18 cellular contexts compared by ENCODE assay signal in the genomic region with DNA sequence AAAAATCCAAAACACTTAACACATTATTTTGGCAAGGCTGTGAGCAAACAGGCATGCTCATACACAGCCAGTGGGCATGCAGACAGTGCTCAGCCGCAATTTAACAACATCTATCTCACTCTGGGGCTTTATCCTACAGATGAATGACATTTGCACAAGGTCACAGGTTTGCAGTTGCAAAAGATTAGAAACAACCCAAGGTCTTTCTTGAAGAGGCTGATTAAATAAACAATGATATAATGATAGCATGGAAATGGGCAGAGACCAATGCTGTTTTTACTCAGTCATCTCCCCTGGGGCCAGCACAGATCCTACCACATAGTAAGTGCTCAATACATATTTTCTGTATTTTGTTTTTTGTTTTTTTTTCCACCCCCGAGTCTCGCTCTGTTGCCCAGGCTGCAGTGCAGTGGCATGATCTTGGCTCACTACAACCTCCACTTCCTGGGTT. TPM values are rescaled to one million over a fixed set of nuclear protein-coding genes. Genes with fewer than 3 reads are reported as not detected.
DNase-seq lines count a peak whose midpoint lies in the region; ATAC-seq, FAIRE-seq and TF ChIP-seq lines count a peak whose summit lies in the region.
"Had no signal": no experiment of that assay in that cellular context is flagged by ENCODE, and none has a peak within 500 bp of the region (broad histone marks: within the 10 kb centered on the region; RNA-seq: fewer than 3 reads in every experiment).

No MANE protein-coding gene starts in this region.

- H3K27ac ChIP-seq in heart left ventricle, result peak overlapping the region; percentile 67 to 100 (median 88)
- H3K27ac ChIP-seq in kidney (ENCODE audit: low read depth in 2 of 2, low read length in 2 of 2), result peak overlapping the region; percentile 5 to 83
- H3K27ac ChIP-seq in tibial artery, result peak overlapping the region; percentile 32 to 37
- H3K27ac ChIP-seq: 22Rv1, WERI-Rb-1 had no signal

- H3K4me3 ChIP-seq in heart left ventricle (no peak overlapping the region), kidney (ENCODE audit: low read length in 2 of 2) (no peak overlapping the region), tibial artery (no peak overlapping the region)

- in situ Hi-C loops in SK-MEL-5 (cut with HindIII; ENCODE audit: low pct_unique_long_range_greater_than_20kb, low sequenced_read_pairs), result no loop called here

- H3K4me1 ChIP-seq in heart left ventricle (peaks cover 7 to 62% (median 43%) of the 10 kb centered on the region in 12 donors), kidney (ENCODE audit: control insufficient read depth in 1 of 2, insufficient read depth in 1 of 2, low read depth in 1 of 2, low read length in 2 of 2) (peaks cover 14% of the 10 kb centered on the region in 2 donors), tibial artery (peaks cover 0 to 51% (median 22%) of the 10 kb centered on the region in 4 donors)

- 72 to 84% (median 79%) methylated on average over 3 of the region's 3 CpGs for WGBS in heart left ventricle, 4 donors

- ATAC-seq in heart left ventricle (no peak), Right ventricle myocardium inferior (no peak), GM18858 (IDR thresholded peaks at IDR 0.05; ENCODE audit: unreplicated experiment) (no peak)

- DNase-seq in heart left ventricle (peak in 1 of 5 donors; percentile 14), Right ventricle myocardium inferior (ENCODE audit: missing footprints) (no peak), SK-MEL-5 (ENCODE audit: low read depth, low spot score) (peak; percentile 54), kidney (no peak), tibial artery (no peak), NCI-H2081 (lab: John Stamatoyannopoulos, UW) (no peak), activated gamma-delta T cell (lab: John Stamatoyannopoulos, UW) (no peak)
- DNase-seq: activated CD4-positive, alpha-beta memory T cell treated with anti-CD3 and anti-CD28 coated beads, Interleukin-2, amount 10 ng/mL, durations not matched to agents 7 days and 5 days; activated naive CD4-positive, alpha-beta T cell treated with anti-CD3 and anti-CD28 coated beads, Interleukin-2, amount 10 ng/mL, durations not matched to agents 7 days and 5 days; activated T-cell treated with anti-CD3 and anti-CD28 coated beads, Interleukin-2, amount 50 U/mL, for 24 hours; C1 segment of cervical spinal cord; endodermal cell; GF-D8; stimulated activated CD4-positive, alpha-beta T cell treated with anti-CD3 and anti-CD28 coated beads, Interleukin-2, amount 100 ng/mL, for 24 hours; T-helper 2 cell; WERI-Rb-1 had no signal

- intact Hi-C loops in heart left ventricle (cut with DNase I) (loop anchor here in 2 of 10 donors (10.0 kb wide), 1 partner anchor 47 kb away; no protein-coding TSS in a partner anchor), Right ventricle myocardium inferior (cut with DNase I) (no loop called here), kidney (cut with DNase I) (no loop called here), tibial artery (cut with DNase I; ENCODE audit: low total_unique reads) (no loop called here)

- H3K36me3 ChIP-seq in heart left ventricle (peaks cover 0 to 11% (median 3%) of the 10 kb centered on the region in 9 donors), kidney (ENCODE audit: control insufficient read depth in 1 of 2, insufficient read depth in 2 of 2, low read length in 2 of 2) (no peaks in the 10 kb centered on the region), tibial artery (peaks cover 0 to 9% (median 0%) of the 10 kb centered on the region in 3 donors)
- H3K36me3 ChIP-seq: WERI-Rb-1 had no signal

- H3K27me3 ChIP-seq in heart left ventricle (no peaks in the 10 kb centered on the region), tibial artery (no peaks in the 10 kb centered on the region)

- no peak for FAIRE-seq in kidney (lab: Jason Lieb, UNC)

- TF ChIP-seq CTCF in heart left ventricle (IDR thresholded peaks at IDR 0.05) (no peak), kidney (IDR thresholded peaks at IDR 0.05; ENCODE audit: borderline replicate concordance, extremely low read depth, insufficient read depth) (no peak), tibial artery (IDR thresholded peaks at IDR 0.05) (no peak)

- H3K9me3 ChIP-seq in heart left ventricle (peaks cover 0 to 24% (median 5%) of the 10 kb centered on the region in 12 donors), kidney (ENCODE audit: control insufficient read depth in 1 of 2, low read length in 2 of 2) (no peaks in the 10 kb centered on the region), tibial artery (peaks cover 0 to 6% (median 0%) of the 10 kb centered on the region in 3 donors)

- no peak for TF ChIP-seq POLR2A in heart left ventricle (IDR thresholded peaks at IDR 0.05)

- no peak overlapping the region for H3K9ac ChIP-seq in kidney (ENCODE audit: low read length in 2 of 2)

RNA-seq across cellular contexts. Expression of a gene that starts 9.4 kb away (rescaled TPM):
- total RNA-seq in heart left ventricle, result 100 to 1,000 TPM in 2 of 9 donors, 10 to 100 TPM in 7; 30.7 to 127 (median 63.4) TPM
- polyA plus RNA-seq in heart left ventricle, result 100 to 1,000 TPM in 1 of 2 donors, 10 to 100 TPM in 1; 91.7 to 230 TPM
- 81.2 TPM for total RNA-seq in Right ventricle myocardium inferior
- total RNA-seq in SK-MEL-5 (2014; rRNA removed; shearing (Covaris generic)), result 0.16 TPM in 1 of 2 replicates, not detected in the other
- polyA plus RNA-seq in SK-MEL-5 (2015; cell fraction: cytosol; rRNA removed), result 0.94 and 1.6 TPM in 2 replicates
- polyA plus RNA-seq in SK-MEL-5 (2015; cell fraction: nucleus; rRNA removed), result 1.1 TPM in 1 of 2 replicates, not detected in the other
- total RNA-seq in kidney, result 186 TPM
- polyA plus RNA-seq in kidney (ENCODE audit: insufficient read depth, low read depth, low replicate concordance), result 76.2 TPM

Comparison
In these comparisons a context has a peak if more than half of its experiments do, and no peak if none do; other contexts are left out.
1. H3K27ac ChIP-seq: peak in every context shown above with its lines; median percentile 88 in heart left ventricle; 44 in kidney; 34 in tibial artery.
2. RNA of a gene that starts 9.4 kb away (total RNA-seq): 186 TPM in kidney (single experiment), 81.2 TPM in Right ventricle myocardium inferior (single experiment) and 30.7 to 127 TPM in heart left ventricle; 0.16 TPM in SK-MEL-5; every median in the first group is over 10 times any median in the second.